In genomic region chr6:17385660-17386059, GRCh38 we compare ENCODE assay signal across 16 cellular contexts. TPM values are rescaled to one million over a fixed set of nuclear protein-coding genes. Genes with fewer than 3 reads are reported as not detected.
DNase-seq lines count a peak whose midpoint lies in the region; ATAC-seq and TF ChIP-seq lines count a peak whose summit lies in the region.
"Had no signal": no experiment of that assay in that cellular context is flagged by ENCODE, and none has a peak within 500 bp of the region (broad histone marks: within the 10 kb centered on the region; RNA-seq: fewer than 3 reads in every experiment).

No MANE protein-coding gene starts in this region.

- no peak for TF ChIP-seq POLR2A in IMR-90 (IDR thresholded peaks at IDR 0.05; ENCODE audit: low read depth, low read length)

- peak overlapping the region; percentile 8 for H3K4me2 ChIP-seq in IMR-90 (ENCODE audit: low read depth, low read length)
- no peak overlapping the region for H3K4me2 ChIP-seq in neuronal stem cell (ENCODE audit: insufficient read depth, low read length, poor library complexity, severe bottlenecking)
- H3K4me2 ChIP-seq: BLaER1 had no signal

- H3K9me1 ChIP-seq in IMR-90 (ENCODE audit: insufficient read depth, low read length): no peaks in the 10 kb centered on the region

- H3K18ac ChIP-seq in IMR-90 (ENCODE audit: low read depth, low read length): no peak overlapping the region
- H3K18ac ChIP-seq in neuronal stem cell (ENCODE audit: low read length): no peak overlapping the region

- H2BK20ac ChIP-seq in IMR-90 (ENCODE audit: low read depth, low read length): 0 out of 2 replicates have a peak overlapping the region, but pooled peaks have one; percentile 28

- no peak overlapping the region for H3K23ac ChIP-seq in IMR-90 (ENCODE audit: low read depth, low read length)
- no peak overlapping the region for H3K23ac ChIP-seq in neuronal stem cell (ENCODE audit: low read depth, low read length, poor library complexity)

- POLR2A ChIA-PET in IMR-90 (lab: Charles Lee; ENCODE audit: unreplicated experiment): no interaction called here

- dilution Hi-C loops in IMR-90 (cut with HindIII; ENCODE audit: low sequenced_read_pairs, unreplicated experiment): no loop called here

- 0 out of 2 replicates have a peak overlapping the region, but pooled peaks have one; percentile 1 for H2BK120ac ChIP-seq in IMR-90 (ENCODE audit: low read depth, low read length)
- no peak overlapping the region for H2BK120ac ChIP-seq in neuronal stem cell (ENCODE audit: low read depth, low read length)

- no peak overlapping the region for H3K56ac ChIP-seq in IMR-90 (ENCODE audit: extremely low read depth, insufficient read depth, low read length)

- no peak for TF ChIP-seq RAD21 in IMR-90 (IDR thresholded peaks at IDR 0.05; ENCODE audit: low read length)

- H3K4me3 ChIP-seq in AG10803 (ENCODE audit: low read length) (no peak overlapping the region), IMR-90 (ENCODE audit: insufficient read depth, low read depth, low read length) (no peak overlapping the region), choroid plexus epithelial cell (ENCODE audit: low read depth, low read length) (no peak overlapping the region), neuronal stem cell (ENCODE audit: low read length in 2 of 2) (no peak overlapping the region), BE2C (ENCODE audit: low read depth, low read length) (no peak overlapping the region), MG63 (no peak overlapping the region)
- H3K4me3 ChIP-seq: BLaER1, HAP-1, uterus had no signal

- peak; percentile 42 for DNase-seq in AG10803 (ENCODE audit: low read depth)
- peak; percentile 85 for DNase-seq in IMR-90
- DNase-seq in choroid plexus epithelial cell (ENCODE audit: low read depth): peak; percentile 49
- no peak for DNase-seq in neuronal stem cell (ENCODE audit: low spot score)
- no peak for DNase-seq in BE2C
- no peak for DNase-seq in ACHN
- DNase-seq in MG63: no peak
- no peak for DNase-seq in G401 (ENCODE audit: low spot score)
- DNase-seq: activated CD8-positive, alpha-beta T cell treated with anti-CD3 and anti-CD28 coated beads for 36 hours; DMS53; NCI-H1105; NCI-H2227 treated with DMSO at 0.1 percent for 48 hours; stimulated activated naive CD8-positive, alpha-beta T cell treated with anti-CD3 and anti-CD28 coated beads, Interleukin-15, Interleukin-2, amounts not matched to agents 100 U/mL and 50 U/mL, for 24 hours; uterus had no signal

- TF ChIP-seq CTCF in AG10803 (conservative IDR thresholded peaks at IDR 0.05; ENCODE audit: low read length) (no peak), IMR-90 (conservative IDR thresholded peaks at IDR 0.05; ENCODE audit: low read depth, low read length) (no peak), choroid plexus epithelial cell (conservative IDR thresholded peaks at IDR 0.05; ENCODE audit: low read depth, low read length) (no peak), BE2C (IDR thresholded peaks at IDR 0.05; ENCODE audit: low read depth, low read length) (no peak)

- no peak overlapping the region for H2AK9ac ChIP-seq in IMR-90 (replicated peaks; ENCODE audit: low read depth, low read length, poor library complexity)

- ATAC-seq in IMR-90 (ENCODE audit: low read depth): no peak; the same call in 1 of the 2 replicates
- ATAC-seq: activated CD8-positive, alpha-beta T cell treated with anti-CD3 and anti-CD28 coated beads for 36 hours; stimulated activated naive CD8-positive, alpha-beta T cell treated with anti-CD3 and anti-CD28 coated beads, Interleukin-15, Interleukin-2, amounts not matched to agents 100 U/mL and 50 U/mL, for 24 hours had no signal

- H3K9ac ChIP-seq in IMR-90 (ENCODE audit: low read depth, low read length): no peak overlapping the region; the same call in 1 of the 2 replicates
- no peak overlapping the region for H3K9ac ChIP-seq in neuronal stem cell (ENCODE audit: low read depth, low read length, poor library complexity)
- H3K9ac ChIP-seq: BLaER1 had no signal

- H3K14ac ChIP-seq in IMR-90 (replicated peaks; ENCODE audit: low read depth, low read length) (no peak overlapping the region; the same call in 1 of the 2 replicates), neuronal stem cell (ENCODE audit: low read length) (no peak overlapping the region)

- H3K4ac ChIP-seq in IMR-90 (ENCODE audit: low read depth, low read length): no peak overlapping the region
- H3K4ac ChIP-seq in neuronal stem cell (ENCODE audit: low read length): no peak overlapping the region

- no peaks in the 10 kb centered on the region for H3K27me3 ChIP-seq in IMR-90 (ENCODE audit: control insufficient read depth, insufficient read depth, low read length)
- no peaks in the 10 kb centered on the region for H3K27me3 ChIP-seq in neuronal stem cell (ENCODE audit: control insufficient read depth in 3 of 3, insufficient read depth in 3 of 3, low read depth in 1 of 3, low read length in 3 of 3)
- no peaks in the 10 kb centered on the region for H3K27me3 ChIP-seq in BE2C
- no peaks in the 10 kb centered on the region for H3K27me3 ChIP-seq in MG63
- H3K27me3 ChIP-seq: BLaER1, uterus had no signal

- H4K91ac ChIP-seq in IMR-90 (ENCODE audit: insufficient read depth, low read depth, low read length) (no peak overlapping the region), neuronal stem cell (ENCODE audit: low read depth, low read length, poor library complexity) (no peak overlapping the region)

- H2AFZ ChIP-seq in IMR-90 (replicated peaks; ENCODE audit: low read length, poor library complexity) (no peak overlapping the region), neuronal stem cell (ENCODE audit: low read length) (peak overlapping the region; percentile 47)

- H2BK12ac ChIP-seq in neuronal stem cell (ENCODE audit: low read length): no peak overlapping the region

- H3K36me3 ChIP-seq in IMR-90 (ENCODE audit: control insufficient read depth, insufficient read depth, low read length) (no peaks in the 10 kb centered on the region), neuronal stem cell (replicated peaks in 1 of 2; ENCODE audit: control insufficient read depth in 2 of 2, insufficient read depth in 2 of 2, low read length in 2 of 2) (no peaks in the 10 kb centered on the region), BE2C (no peaks in the 10 kb centered on the region), MG63 (no peaks in the 10 kb centered on the region)
- H3K36me3 ChIP-seq: BLaER1, HAP-1, uterus had no signal

- BruUV-seq in IMR-90 (replicated peaks; lab: Mats Ljungman, UMichigan): no TSS peak

- H3K4me1 ChIP-seq in IMR-90 (ENCODE audit: control insufficient read depth, insufficient read depth, low read length): peaks cover 8% of the 10 kb centered on the region
- H3K4me1 ChIP-seq in neuronal stem cell (ENCODE audit: control insufficient read depth in 2 of 2, insufficient read depth in 1 of 2, low read depth in 1 of 2, low read length in 2 of 2): peaks cover 0 to 2% of the 10 kb centered on the region in 2 donors
- no peaks in the 10 kb centered on the region for H3K4me1 ChIP-seq in BE2C
- H3K4me1 ChIP-seq: uterus had no signal

- H2BK5ac ChIP-seq in IMR-90 (ENCODE audit: low read depth, low read length, poor library complexity, severe bottlenecking): peak overlapping the region; percentile 3
- no peak overlapping the region for H2BK5ac ChIP-seq in neuronal stem cell (ENCODE audit: low read length)

- H3K27ac ChIP-seq in IMR-90 (ENCODE audit: insufficient read depth, low read length): no peak overlapping the region
- H3K27ac ChIP-seq in neuronal stem cell (replicated peaks; ENCODE audit: low read length): no peak overlapping the region
- H3K27ac ChIP-seq: BLaER1, uterus had no signal

- H3K9me3 ChIP-seq in IMR-90 (ENCODE audit: control insufficient read depth, insufficient read depth, low read length): no peaks in the 10 kb centered on the region
- no peaks in the 10 kb centered on the region for H3K9me3 ChIP-seq in neuronal stem cell (replicated peaks in 1 of 2; ENCODE audit: control insufficient read depth in 2 of 2, insufficient read depth in 1 of 2, low read depth in 1 of 2, low read length in 2 of 2)
- no peaks in the 10 kb centered on the region for H3K9me3 ChIP-seq in BE2C
- no peaks in the 10 kb centered on the region for H3K9me3 ChIP-seq in MG63
- H3K9me3 ChIP-seq: uterus had no signal

- H2AK5ac ChIP-seq in IMR-90 (ENCODE audit: low read depth, low read length) (no peak overlapping the region), neuronal stem cell (ENCODE audit: low read depth, low read length) (no peak overlapping the region)

- intact Hi-C loops in IMR-90 (cut with micrococcal nuclease): no loop called here

- WGBS in IMR-90 (ENCODE audit: extremely low coverage in 2 of 2, insufficient read length in 1 of 2), 2 experiments: 0% methylated on average over 1 of the region's 7 CpGs; no CpG with 5 or more reads in 1 of the 2 experiments
- no CpG with 5 or more reads among the region's 7 CpGs for whole genome bisulfite sequencing in neuronal stem cell (ENCODE audit: extremely low coverage in 2 of 2, insufficient read length in 2 of 2, insufficient replicate concordance in 1 of 2), 2 donors

- CTCF ChIA-PET in IMR-90 (lab: Yijun Ruan, JAX): interaction anchor here (0.6 kb wide), 1 partner anchor 19 kb away, joined by 4 read pairs; no protein-coding TSS in a partner anchor

- no peak overlapping the region for H4K5ac ChIP-seq in IMR-90 (ENCODE audit: low read depth, low read length)

- in situ Hi-C loops in IMR-90 (cut with MboI; ENCODE audit: low sequenced_read_pairs) (no loop called here), ACHN (cut with HindIII; ENCODE audit: low pct_ligation_motif_present, low pct_unique_long_range_greater_than_20kb, low sequenced_read_pairs) (no loop called here), G401 (cut with HindIII; ENCODE audit: low sequenced_read_pairs) (no loop called here)

- H4K8ac ChIP-seq in IMR-90 (ENCODE audit: low read depth in 2 of 2, low read length in 2 of 2): 0 out of 4 replicates have a peak overlapping the region, but pooled peaks of 1 of the 2 experiments have one; percentile 0
- H4K8ac ChIP-seq in neuronal stem cell (ENCODE audit: low read depth, low read length): no peak overlapping the region

- H2BK15ac ChIP-seq in IMR-90 (ENCODE audit: low read depth, low read length) (0 out of 3 replicates have a peak overlapping the region, but pooled peaks have one; percentile 37), neuronal stem cell (ENCODE audit: low read length) (no peak overlapping the region)

- H3K79me1 ChIP-seq in IMR-90 (ENCODE audit: low read depth in 1 of 2, low read length in 2 of 2) (no peaks in the 10 kb centered on the region), neuronal stem cell (ENCODE audit: low read depth, low read length) (peaks cover 1% of the 10 kb centered on the region)

- H4K20me1 ChIP-seq in IMR-90 (ENCODE audit: insufficient read depth, low read length): no peaks in the 10 kb centered on the region
- H4K20me1 ChIP-seq: BLaER1 had no signal

RNA-seq across cellular contexts. Expression of gene CAP2, which starts 7.7 kb away (rescaled TPM):
- 14.5 and 16.1 TPM in 2 replicates for total RNA-seq in IMR-90 (2012; rRNA removed)
- 27.5 and 31.3 TPM in 2 replicates for polyA plus RNA-seq in IMR-90 (2012; rRNA removed)
- polyA plus RNA-seq in IMR-90 (2012; cell fraction: cytosol; rRNA removed): 13.4 TPM in 2 replicates
- 8.4 and 28.5 TPM in 2 replicates for polyA plus RNA-seq in IMR-90 (2012; cell fraction: nucleus; rRNA removed; ENCODE audit: low replicate concordance)
- 41.0 TPM for polyA plus RNA-seq in neuronal stem cell (2013, experiment 1 of 2)
- polyA plus RNA-seq in neuronal stem cell (2013, experiment 2 of 2): 42.6 TPM
- polyA plus RNA-seq in BE2C (2012; ENCODE audit: insufficient read depth, insufficient read length, low read depth): not detected
- 3.2 and 5.4 TPM in 2 replicates for total RNA-seq in MG63 (2014; rRNA removed; shearing (Covaris generic); ENCODE audit: low replicate concordance)
- 1.0 and 5.3 TPM in 2 replicates for total RNA-seq in G401 (2014; rRNA removed; shearing (Covaris generic))
- total RNA-seq: activated CD8-positive, alpha-beta T cell treated with anti-CD3 and anti-CD28 coated beads for 36 hours had no signal

Comparison
In these comparisons a context has a peak if more than half of its experiments do, and no peak if none do; other contexts are left out.
1. DNase-seq: peak in AG10803 (single experiment), IMR-90 (single experiment) and choroid plexus epithelial cell (single experiment); none in neuronal stem cell (single experiment), BE2C (single experiment), ACHN (single experiment), MG63 (single experiment) and G401 (single experiment).